ENCODE assay signal across 8 cellular contexts in the genomic region with DNA sequence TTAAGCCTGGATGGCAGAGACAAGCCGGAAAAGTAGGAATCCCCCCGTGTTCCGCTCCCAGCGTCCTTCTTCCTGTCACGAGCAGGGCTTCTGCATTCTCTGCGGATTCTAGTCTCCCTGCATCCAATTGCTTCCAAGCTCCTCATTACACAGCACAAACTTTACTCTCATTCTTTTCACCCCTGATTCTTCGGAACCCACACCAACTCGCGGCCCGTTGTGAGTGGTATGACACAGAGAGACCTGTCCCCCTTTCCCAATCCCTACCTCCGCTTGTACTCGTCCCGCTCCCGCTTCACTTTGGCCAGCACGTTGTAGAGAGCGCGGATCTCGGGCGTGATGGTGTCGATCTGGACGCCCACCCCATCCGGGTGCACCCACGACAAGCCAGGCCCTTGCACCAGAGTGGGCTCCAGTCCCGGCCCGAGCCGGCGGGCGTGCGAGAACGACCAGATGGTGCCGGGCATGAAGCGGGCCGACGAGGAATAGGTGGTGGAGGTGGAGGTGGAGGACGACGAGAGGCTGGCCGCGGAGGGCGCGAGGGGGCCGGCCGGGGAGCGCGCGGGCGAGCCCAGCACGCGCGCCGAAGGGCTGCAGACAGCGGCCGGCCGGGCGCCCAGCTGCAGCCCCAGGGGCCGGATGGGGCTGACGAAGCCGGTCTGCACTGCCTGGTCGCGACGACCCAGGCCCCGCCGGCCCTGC. TPM values are rescaled to one million over a fixed set of nuclear protein-coding genes. Genes with fewer than 3 reads are reported as not detected.
A peak's percentile ranks its signal among the peaks of the same experiment; 100 is the strongest.
DNase-seq lines count a peak whose midpoint lies in the region; ATAC-seq and TF ChIP-seq lines count a peak whose summit lies in the region.

No MANE protein-coding gene starts in this region.

- no peaks in the 10 kb centered on the region for H3K9me3 ChIP-seq in gastrocnemius medialis

- TF ChIP-seq POLR2A in gastrocnemius medialis (IDR thresholded peaks at IDR 0.05) = no peak

- peak overlapping the region; percentile 90 to 99 (median 92) for H3K27ac ChIP-seq in gastrocnemius medialis

- POLR2A ChIA-PET in GM10248 (lab: Yijun Ruan, JAX) (interaction anchor here (0.6 kb wide), 1 partner anchor 134 kb away, joined by 15 read pairs; a partner anchor contains a TSS), activated B cell treated with CpG ODN at 0.5 μM for 24 hours (lab: Charles Lee) (interaction anchor here (1.2 to 2.4 kb wide), 4 partner anchors 13 to 169 kb away, joined by 5 to 8 read pairs (median 6); a partner anchor contains a TSS)

- H3K27me3 Mint-ChIP-seq in activated B cell treated with CpG ODN at 0.5 μM for 24 hours (no peaks in the 10 kb centered on the region), glutamatergic neuron (ENCODE audit: unreplicated experiment) (peaks cover 21% of the 10 kb centered on the region)

- no peak for TF ChIP-seq CTCF in GM10248 (IDR thresholded peaks at IDR 0.05; ENCODE audit: control extremely low read depth, extremely low read depth, low read depth, missing control alignments)
- no peak for TF ChIP-seq CTCF in activated B cell treated with CpG ODN at 0.5 μM for 24 hours (IDR thresholded peaks at IDR 0.05)
- no peak for TF ChIP-seq CTCF in glutamatergic neuron (IDR thresholded peaks at IDR 0.05; ENCODE audit: partially characterized antibody, unreplicated experiment)
- TF ChIP-seq CTCF in gastrocnemius medialis (IDR thresholded peaks at IDR 0.05 in 4 of 5, conservative IDR thresholded peaks at IDR 0.05 in 1 of 5) = no peak

- in situ Hi-C loops in gastrocnemius medialis (cut with MboI; ENCODE audit: low sequenced_read_pairs in 4 of 4) = no loop called here

- peak; percentile 33 for DNase-seq in GM10248 (ENCODE audit: extremely low spot score)
- no peak for DNase-seq in activated B cell treated with CpG ODN at 0.5 μM for 24 hours
- no peak for DNase-seq in glutamatergic neuron
- no peak for DNase-seq in gastrocnemius medialis
- DNase-seq in kidney tubule cell (ENCODE audit: low spot score) = no peak
- no peak for DNase-seq in central memory CD4-positive, alpha-beta T cell

- H3K4me3 Mint-ChIP-seq in activated B cell treated with CpG ODN at 0.5 μM for 24 hours (peak overlapping the region; percentile 93), glutamatergic neuron (ENCODE audit: unreplicated experiment) (peak overlapping the region; percentile 95)

- no peaks in the 10 kb centered on the region for H3K9me3 Mint-ChIP-seq in activated B cell treated with CpG ODN at 0.5 μM for 24 hours
- H3K9me3 Mint-ChIP-seq in glutamatergic neuron (ENCODE audit: unreplicated experiment) = peaks cover 10% of the 10 kb centered on the region

- CTCF ChIA-PET in GM10248 (lab: Yijun Ruan, JAX) = interaction anchor here (1.0 to 20.9 kb wide), 14 partner anchors 9 to 168 kb away, joined by 3 to 280 read pairs (median 4); a partner anchor contains a TSS
- CTCF ChIA-PET in activated B cell treated with CpG ODN at 0.5 μM for 24 hours (lab: Charles Lee) = interaction anchor here (0.9 to 4.3 kb wide), 7 partner anchors 16 to 434 kb away, joined by 3 to 24 read pairs (median 4); a partner anchor contains a TSS

- H3K4me1 ChIP-seq in gastrocnemius medialis = peaks cover 59 to 60% of the 10 kb centered on the region in 2 donors

- H3K27ac Mint-ChIP-seq in activated B cell treated with CpG ODN at 0.5 μM for 24 hours (peak overlapping the region; percentile 70), glutamatergic neuron (ENCODE audit: unreplicated experiment) (peak overlapping the region; percentile 100)

- H3K27me3 ChIP-seq in gastrocnemius medialis = no peaks in the 10 kb centered on the region

- H3K4me1 Mint-ChIP-seq in activated B cell treated with CpG ODN at 0.5 μM for 24 hours (peaks cover 45% of the 10 kb centered on the region), glutamatergic neuron (ENCODE audit: low read depth, unreplicated experiment) (peaks cover 27% of the 10 kb centered on the region)

- peak overlapping the region; percentile 67 to 88 (median 77) for H3K4me3 ChIP-seq in gastrocnemius medialis

- ATAC-seq in HG02588 (IDR thresholded peaks at IDR 0.05; ENCODE audit: unreplicated experiment) (peak; percentile 7), activated B cell treated with CpG ODN at 0.5 μM for 24 hours (ENCODE audit: low read depth) (no peak), gastrocnemius medialis (no peak), HG03460 (IDR thresholded peaks at IDR 0.05; ENCODE audit: unreplicated experiment) (no peak)

- H3K36me3 ChIP-seq in gastrocnemius medialis = peaks cover 0 to 17% of the 10 kb centered on the region in 2 donors

- H3K36me3 Mint-ChIP-seq in activated B cell treated with CpG ODN at 0.5 μM for 24 hours (ENCODE audit: low read depth) = peaks cover 42% of the 10 kb centered on the region
- no peaks in the 10 kb centered on the region for H3K36me3 Mint-ChIP-seq in glutamatergic neuron (ENCODE audit: unreplicated experiment)

- intact Hi-C loops in activated B cell treated with CpG ODN at 0.5 μM for 24 hours (cut with micrococcal nuclease) (loop anchor here (1.0 to 10.0 kb wide), 8 partner anchors 14 to 1080 kb away; a partner anchor contains a TSS), gastrocnemius medialis (cut with DNase I; ENCODE audit: low total_unique reads) (loop anchor here (5.0 to 10.0 kb wide), 2 partner anchors 83 to 300 kb away; a partner anchor contains a TSS)

RNA-seq across cellular contexts. Expression of a gene that starts 0.7 kb away (rescaled TPM):
- 23.6 and 25.9 TPM in 2 replicates for total RNA-seq in activated B cell treated with CpG ODN at 0.5 μM for 24 hours
- 50.3 TPM for total RNA-seq in glutamatergic neuron (ENCODE audit: unreplicated experiment)
- 10 to 100 TPM in 1 of 4 donors, 1 to 10 TPM in 3; 6.8 to 10.5 (median 8.3) TPM for total RNA-seq in gastrocnemius medialis

RNA-seq across cellular contexts. Expression of a gene that starts 12.9 kb away (rescaled TPM):
- 114 and 121 TPM in 2 replicates for total RNA-seq in activated B cell treated with CpG ODN at 0.5 μM for 24 hours
- total RNA-seq in glutamatergic neuron (ENCODE audit: unreplicated experiment) = 53.5 TPM
- 10 to 100 TPM; 25.7 to 63.3 (median 45.3) TPM for total RNA-seq in gastrocnemius medialis

RNA-seq across cellular contexts. Expression of a gene that starts 20.8 kb away (rescaled TPM):
- total RNA-seq in activated B cell treated with CpG ODN at 0.5 μM for 24 hours (1,003 and 1,033 TPM in 2 replicates), glutamatergic neuron (ENCODE audit: unreplicated experiment) (2,124 TPM), gastrocnemius medialis (over 10,000 TPM; 11,241 to 15,891 (median 13,472) TPM)

RNA-seq across cellular contexts. Expression of a gene that starts 52.0 kb away (rescaled TPM):
- total RNA-seq in activated B cell treated with CpG ODN at 0.5 μM for 24 hours = 342 and 345 TPM in 2 replicates
- total RNA-seq in glutamatergic neuron (ENCODE audit: unreplicated experiment) = 957 TPM
- total RNA-seq in gastrocnemius medialis = 100 to 1,000 TPM; 128 to 173 (median 148) TPM
